In the genomic region with DNA sequence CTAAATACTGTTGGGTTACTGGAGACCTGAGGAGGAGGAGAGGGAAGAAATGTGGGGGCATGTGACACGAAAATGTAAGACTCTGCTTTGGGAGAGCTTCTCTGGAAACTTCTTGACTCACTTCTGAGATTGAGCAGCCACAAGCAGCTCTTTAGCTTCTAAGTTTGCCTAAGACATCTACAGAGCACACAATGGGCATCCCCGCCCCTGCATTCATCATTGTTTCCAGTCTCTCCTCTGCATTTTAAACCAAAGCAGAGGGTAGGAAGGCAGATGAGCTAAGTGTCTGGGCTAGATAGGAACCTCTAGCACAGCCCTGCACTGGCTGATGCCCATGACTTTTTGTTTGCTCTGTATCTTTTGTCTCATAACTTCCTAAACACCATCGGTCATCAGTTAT, we compare ENCODE assay signal across 19 cellular contexts. TPM values are rescaled to one million over a fixed set of nuclear protein-coding genes. Genes with fewer than 3 reads are reported as not detected.
"Had no signal": no experiment of that assay in that cellular context is flagged by ENCODE, and none has a peak within 500 bp of the region (broad histone marks: within the 10 kb centered on the region; RNA-seq: fewer than 3 reads in every experiment).

No MANE protein-coding gene starts in this region.

- H3K4me1 ChIP-seq: adrenal gland, gastrocnemius medialis, heart left ventricle, SJSA1, suprapubic skin had no signal

- H3K36me3 ChIP-seq: adrenal gland, cardiac muscle cell, gastrocnemius medialis, heart left ventricle, SJSA1, suprapubic skin had no signal

- H3K4me3 ChIP-seq: adrenal gland, cardiac muscle cell, gastrocnemius medialis, heart left ventricle, SJSA1, suprapubic skin had no signal

- H3K27me3 ChIP-seq: adrenal gland, cardiac muscle cell, gastrocnemius medialis, heart left ventricle, suprapubic skin had no signal

- H3K27ac ChIP-seq: adrenal gland, cardiac muscle cell, epithelial cell of prostate, gastrocnemius medialis, heart left ventricle, SJSA1, suprapubic skin had no signal

- H3K9me3 ChIP-seq: adrenal gland, gastrocnemius medialis, heart left ventricle, SJSA1, suprapubic skin had no signal

- H3K9me3 Mint-ChIP-seq: type B pancreatic cell had no signal

- H3K36me3 Mint-ChIP-seq: immature natural killer cell, type B pancreatic cell had no signal

- H3K4me3 Mint-ChIP-seq: immature natural killer cell, nephron, type B pancreatic cell had no signal

- H3K27ac Mint-ChIP-seq: immature natural killer cell, nephron, type B pancreatic cell had no signal

- H3K4me1 Mint-ChIP-seq: immature natural killer cell, nephron had no signal

- ATAC-seq: gastrocnemius medialis, heart left ventricle had no signal

- DNase-seq: activated CD4-positive, CD25-positive, alpha-beta regulatory T cell; adrenal gland; gastrocnemius medialis; heart left ventricle; immature natural killer cell; nucleus accumbens; stimulated activated naive CD4-positive, alpha-beta T cell treated with Interleukin-2 at 50 U/mL for 16 hours; SW 1271 had no signal

RNA-seq across cellular contexts. Expression of a gene that starts 2.1 kb away (rescaled TPM):
- total RNA-seq: activated CD8-positive, alpha-beta memory T cell treated with anti-CD3 and anti-CD28 coated beads for 36 hours; adrenal gland; cardiac muscle cell; dermis microvascular lymphatic vessel endothelial cell; gastrocnemius medialis; heart left ventricle; liver; mesenteric fat pad; posterior vena cava; SJSA1; suprapubic skin had no signal

RNA-seq across cellular contexts. Expression of a gene that starts 23.3 kb away (rescaled TPM):
- total RNA-seq: activated CD8-positive, alpha-beta memory T cell treated with anti-CD3 and anti-CD28 coated beads for 36 hours; dermis microvascular lymphatic vessel endothelial cell; gastrocnemius medialis; SJSA1 had no signal

RNA-seq across cellular contexts. Expression of a gene that starts 30.1 kb away (rescaled TPM):
- total RNA-seq: dermis microvascular lymphatic vessel endothelial cell had no signal

RNA-seq across cellular contexts. Expression of a gene that starts 37.3 kb away (rescaled TPM):
- total RNA-seq: activated CD8-positive, alpha-beta memory T cell treated with anti-CD3 and anti-CD28 coated beads for 36 hours; adrenal gland; cardiac muscle cell; dermis microvascular lymphatic vessel endothelial cell; gastrocnemius medialis; heart left ventricle; liver; mesenteric fat pad; posterior vena cava; SJSA1; suprapubic skin had no signal

RNA-seq across cellular contexts. Expression of a gene that starts 45.1 kb away (rescaled TPM):
- total RNA-seq: activated CD8-positive, alpha-beta memory T cell treated with anti-CD3 and anti-CD28 coated beads for 36 hours; gastrocnemius medialis; heart left ventricle; mesenteric fat pad; posterior vena cava; SJSA1; suprapubic skin had no signal
